ENCODE assay signal across 28 cellular contexts in genomic region chr14:79721399-79722084, GRCh38.
"Had no signal": no experiment of that assay in that cellular context is flagged by ENCODE, and none has a peak within 500 bp of the region (broad histone marks: within the 10 kb centered on the region; RNA-seq: fewer than 3 reads in every experiment).

No MANE protein-coding gene starts in this region.

- H3K4me2 ChIP-seq: smooth muscle cell had no signal

- H3K27me3 Mint-ChIP-seq: effector memory CD8-positive, alpha-beta T cell; memory B cell; naive B cell; natural killer cell treated with Interleukin-12 subunit alpha and Interleukin-12 subunit beta and Interleukin-15 and Interleukin-18, amount 100 ng/mL, for 72 hours; type B pancreatic cell had no signal

- H3K9ac ChIP-seq: parathyroid adenoma had no signal

- ATAC-seq: effector memory CD8-positive, alpha-beta T cell; gastrocnemius medialis; left lobe of liver; mucosa of descending colon; natural killer cell treated with Interleukin-12 subunit alpha and Interleukin-12 subunit beta and Interleukin-15 and Interleukin-18, amount 100 ng/mL, for 72 hours; sciatic nerve; stimulated activated effector memory CD8-positive, alpha-beta T cell treated with anti-CD3 and anti-CD28 coated beads, Interleukin-12 subunit alpha, Interleukin-12 subunit beta, amount 100 ng/mL, for 72 hours had no signal

- H2AFZ ChIP-seq: parathyroid adenoma had no signal

- H3K9me3 ChIP-seq: gastrocnemius medialis, mucosa of descending colon, right atrium auricular region, testis, tibial artery had no signal

- H3K27ac ChIP-seq: gastrocnemius medialis, neutrophil, parathyroid adenoma, right atrium auricular region, testis, tibial artery had no signal

- DNase-seq: cortex of kidney; effector memory CD8-positive, alpha-beta T cell; foreskin fibroblast; gastrocnemius medialis; head of caudate nucleus; mucosa of descending colon; naive B cell; stimulated activated CD4-positive, alpha-beta T cell treated with anti-CD3 and anti-CD28 coated beads, Interleukin-2, amount 100 ng/mL, for 24 hours; stimulated activated CD4-positive, alpha-beta T cell treated with anti-CD3 and anti-CD28 coated beads, Interleukin-4, amount 100 ng/mL, for 24 hours; stimulated activated naive CD4-positive, alpha-beta T cell treated with Interleukin-2 at 50 U/mL for 16 hours; substantia nigra; testis; tibial artery had no signal

- H3K27me3 ChIP-seq: gastrocnemius medialis, neutrophil, right atrium auricular region, testis, tibial artery had no signal

- H3K27ac Mint-ChIP-seq: effector memory CD8-positive, alpha-beta T cell; memory B cell; naive B cell; natural killer cell treated with Interleukin-12 subunit alpha and Interleukin-12 subunit beta and Interleukin-15 and Interleukin-18, amount 100 ng/mL, for 72 hours; progenitor cell of endocrine pancreas; stimulated activated effector memory CD8-positive, alpha-beta T cell treated with anti-CD3 and anti-CD28 coated beads, Interleukin-12 subunit alpha, Interleukin-12 subunit beta, amount 100 ng/mL, for 72 hours; type B pancreatic cell had no signal

- FAIRE-seq: endometrium, keratinocyte had no signal

- H3K4me3 ChIP-seq: gastrocnemius medialis, lung, mucosa of descending colon, right atrium auricular region, smooth muscle cell, testis, tibial artery had no signal

- H3K36me3 Mint-ChIP-seq: memory B cell; naive B cell; natural killer cell treated with Interleukin-12 subunit alpha and Interleukin-12 subunit beta and Interleukin-15 and Interleukin-18, amount 100 ng/mL, for 72 hours; stimulated activated effector memory CD8-positive, alpha-beta T cell treated with anti-CD3 and anti-CD28 coated beads, Interleukin-12 subunit alpha, Interleukin-12 subunit beta, amount 100 ng/mL, for 72 hours; type B pancreatic cell had no signal

- H3K4me1 ChIP-seq: gastrocnemius medialis, right atrium auricular region, testis, tibial artery had no signal

- H3K4me3 Mint-ChIP-seq: effector memory CD8-positive, alpha-beta T cell; memory B cell; naive B cell; natural killer cell treated with Interleukin-12 subunit alpha and Interleukin-12 subunit beta and Interleukin-15 and Interleukin-18, amount 100 ng/mL, for 72 hours; neural crest cell; stimulated activated effector memory CD8-positive, alpha-beta T cell treated with anti-CD3 and anti-CD28 coated beads, Interleukin-12 subunit alpha, Interleukin-12 subunit beta, amount 100 ng/mL, for 72 hours; type B pancreatic cell had no signal

- H3K9me3 Mint-ChIP-seq: neural crest cell, type B pancreatic cell had no signal

- H3K36me3 ChIP-seq: gastrocnemius medialis, neutrophil, right atrium auricular region, tibial artery had no signal

- H3K4me1 Mint-ChIP-seq: memory B cell; naive B cell; neural crest cell; stimulated activated effector memory CD8-positive, alpha-beta T cell treated with anti-CD3 and anti-CD28 coated beads, Interleukin-12 subunit alpha, Interleukin-12 subunit beta, amount 100 ng/mL, for 72 hours had no signal

- H3K79me2 ChIP-seq: parathyroid adenoma had no signal
